8 cellular contexts compared by ENCODE assay signal in genomic region chr3:127546970-127547733, GRCh38. TPM values are rescaled to one million over a fixed set of nuclear protein-coding genes. Genes with fewer than 3 reads are reported as not detected.
DNase-seq lines count a peak whose midpoint lies in the region; ATAC-seq and TF ChIP-seq lines count a peak whose summit lies in the region.

No MANE protein-coding gene starts in this region.

- peak overlapping the region; percentile 72 for H3K4me3 Mint-ChIP-seq in T-helper 1 cell treated with Interleukin-12 subunit alpha and Interleukin-12 subunit beta and Interleukin-4 antibody, amounts not matched to agents 30 μg/mL and 1 μg/mL, for 36 hours
- peak overlapping the region; percentile 79 for H3K4me3 Mint-ChIP-seq in central memory CD8-positive, alpha-beta T cell

- H3K4me3 ChIP-seq in liver (ENCODE audit: low read depth in 1 of 3, low read length in 3 of 3) (peak overlapping the region in 1 of 3 donors; percentile 58), thoracic aorta (peak overlapping the region; percentile 78), body of pancreas (peak overlapping the region in 1 of 2 donors; percentile 5)

- ATAC-seq in central memory CD8-positive, alpha-beta T cell (replicated peaks; ENCODE audit: extremely low read depth, poor library complexity, severe bottlenecking) = peak; percentile 11
- ATAC-seq in thoracic aorta (ENCODE audit: insufficient number of reproducible peaks, low FRiP score, low read depth) = no peak
- no peak for ATAC-seq in body of pancreas

- no peak for TF ChIP-seq POLR2A in body of pancreas (IDR thresholded peaks at IDR 0.05)

- no peak overlapping the region for H3K27ac Mint-ChIP-seq in T-helper 1 cell treated with Interleukin-12 subunit alpha and Interleukin-12 subunit beta and Interleukin-4 antibody, amounts not matched to agents 30 μg/mL and 1 μg/mL, for 36 hours
- peak overlapping the region; percentile 66 for H3K27ac Mint-ChIP-seq in central memory CD8-positive, alpha-beta T cell (ENCODE audit: low read depth)

- peaks cover 18% of the 10 kb centered on the region for H3K27me3 Mint-ChIP-seq in T-helper 1 cell treated with Interleukin-12 subunit alpha and Interleukin-12 subunit beta and Interleukin-4 antibody, amounts not matched to agents 30 μg/mL and 1 μg/mL, for 36 hours (ENCODE audit: low read depth)
- peaks cover 23% of the 10 kb centered on the region for H3K27me3 Mint-ChIP-seq in central memory CD8-positive, alpha-beta T cell

- H3K36me3 ChIP-seq in liver (ENCODE audit: control insufficient read depth in 4 of 4, insufficient read depth in 3 of 4, low read depth in 1 of 4, low read length in 3 of 4) = no peaks in the 10 kb centered on the region
- no peaks in the 10 kb centered on the region for H3K36me3 ChIP-seq in thoracic aorta
- H3K36me3 ChIP-seq in body of pancreas (replicated peaks in 1 of 2; ENCODE audit: insufficient read depth in 1 of 2, low read depth in 2 of 2) = no peaks in the 10 kb centered on the region

- DNase-seq in T-helper 1 cell (no peak), thoracic aorta (ENCODE audit: low spot score) (no peak), NCI-H774 (lab: John Stamatoyannopoulos, UW) (no peak), body of pancreas (no peak), GM13977 (ENCODE audit: low spot score) (no peak)
- DNase-seq in central memory CD8-positive, alpha-beta T cell (ENCODE audit: low spot score in 2 of 2) = no peak

- H3K4me1 ChIP-seq in liver (ENCODE audit: control insufficient read depth in 4 of 4, insufficient read depth in 4 of 4, low read length in 3 of 4) = peaks cover 20 to 58% (median 53%) of the 10 kb centered on the region in 4 donors
- peaks cover 4 to 23% of the 10 kb centered on the region in 2 donors for H3K4me1 ChIP-seq in thoracic aorta (ENCODE audit: control insufficient read depth in 1 of 2, low read depth in 2 of 2)
- H3K4me1 ChIP-seq in body of pancreas = peaks cover 16% of the 10 kb centered on the region

- intact Hi-C loops in body of pancreas (cut with DNase I) = loop anchor here (10.0 kb wide), 1 partner anchor 862 kb away; no protein-coding TSS in a partner anchor

- H3K27ac ChIP-seq in liver (ENCODE audit: low read depth in 1 of 2, low read length in 2 of 2) (peak overlapping the region; percentile 51 to 52), thoracic aorta (peak overlapping the region in 1 of 2 donors; percentile 39), body of pancreas (peak overlapping the region in 1 of 4 donors; percentile 38)

- no peak for TF ChIP-seq RAD21 in liver (IDR thresholded peaks at IDR 0.05)

- H3K9me3 Mint-ChIP-seq in T-helper 1 cell treated with Interleukin-12 subunit alpha and Interleukin-12 subunit beta and Interleukin-4 antibody, amounts not matched to agents 30 μg/mL and 1 μg/mL, for 36 hours = no peaks in the 10 kb centered on the region
- H3K9me3 Mint-ChIP-seq in central memory CD8-positive, alpha-beta T cell = no peaks in the 10 kb centered on the region

- H3K9me3 ChIP-seq in liver (ENCODE audit: control insufficient read depth in 4 of 4, low read length in 3 of 4) (no peaks in the 10 kb centered on the region), thoracic aorta (no peaks in the 10 kb centered on the region), body of pancreas (no peaks in the 10 kb centered on the region)

- no peak overlapping the region for H3K9ac ChIP-seq in liver (ENCODE audit: low read depth in 1 of 2, low read length in 2 of 2)

- no peaks in the 10 kb centered on the region for H3K36me3 Mint-ChIP-seq in T-helper 1 cell treated with Interleukin-12 subunit alpha and Interleukin-12 subunit beta and Interleukin-4 antibody, amounts not matched to agents 30 μg/mL and 1 μg/mL, for 36 hours (ENCODE audit: low read depth)
- H3K36me3 Mint-ChIP-seq in central memory CD8-positive, alpha-beta T cell (ENCODE audit: insufficient read depth) = peaks cover 2% of the 10 kb centered on the region

- in situ Hi-C loops in GM13977 (cut with MboI; ENCODE audit: low pct_unique_long_range_greater_than_20kb, low sequenced_read_pairs, unreplicated experiment) = no loop called here

- 47% methylated on average over 24 of the region's 24 CpGs for WGBS in liver
- 33 to 37% methylated on average over 24 of the region's 24 CpGs for WGBS in body of pancreas, 2 donors

- no peak for TF ChIP-seq CTCF in liver (IDR thresholded peaks at IDR 0.05; ENCODE audit: low read depth, low read length, missing input control)
- no peak for TF ChIP-seq CTCF in thoracic aorta (IDR thresholded peaks at IDR 0.05)
- TF ChIP-seq CTCF in body of pancreas (IDR thresholded peaks at IDR 0.05) = no peak
- no peak for TF ChIP-seq CTCF in GM13977 (IDR thresholded peaks at IDR 0.05; ENCODE audit: extremely low read depth, insufficient read depth, missing control alignments)

- H3K4me1 Mint-ChIP-seq in T-helper 1 cell treated with Interleukin-12 subunit alpha and Interleukin-12 subunit beta and Interleukin-4 antibody, amounts not matched to agents 30 μg/mL and 1 μg/mL, for 36 hours (ENCODE audit: low read depth) = peaks cover 9% of the 10 kb centered on the region
- H3K4me1 Mint-ChIP-seq in central memory CD8-positive, alpha-beta T cell = peaks cover 17% of the 10 kb centered on the region

- H3K27me3 ChIP-seq in liver (ENCODE audit: control insufficient read depth in 4 of 4, insufficient read depth in 4 of 4, low read length in 3 of 4) = no peaks in the 10 kb centered on the region
- H3K27me3 ChIP-seq in thoracic aorta (replicated peaks; ENCODE audit: insufficient read depth) = no peaks in the 10 kb centered on the region
- H3K27me3 ChIP-seq in body of pancreas = no peaks in the 10 kb centered on the region

TF ChIP-seq in liver, 16 proteins besides CTCF, POLR2A, EP300 and RAD21:
- TF ChIP-seq, protein P1, sequence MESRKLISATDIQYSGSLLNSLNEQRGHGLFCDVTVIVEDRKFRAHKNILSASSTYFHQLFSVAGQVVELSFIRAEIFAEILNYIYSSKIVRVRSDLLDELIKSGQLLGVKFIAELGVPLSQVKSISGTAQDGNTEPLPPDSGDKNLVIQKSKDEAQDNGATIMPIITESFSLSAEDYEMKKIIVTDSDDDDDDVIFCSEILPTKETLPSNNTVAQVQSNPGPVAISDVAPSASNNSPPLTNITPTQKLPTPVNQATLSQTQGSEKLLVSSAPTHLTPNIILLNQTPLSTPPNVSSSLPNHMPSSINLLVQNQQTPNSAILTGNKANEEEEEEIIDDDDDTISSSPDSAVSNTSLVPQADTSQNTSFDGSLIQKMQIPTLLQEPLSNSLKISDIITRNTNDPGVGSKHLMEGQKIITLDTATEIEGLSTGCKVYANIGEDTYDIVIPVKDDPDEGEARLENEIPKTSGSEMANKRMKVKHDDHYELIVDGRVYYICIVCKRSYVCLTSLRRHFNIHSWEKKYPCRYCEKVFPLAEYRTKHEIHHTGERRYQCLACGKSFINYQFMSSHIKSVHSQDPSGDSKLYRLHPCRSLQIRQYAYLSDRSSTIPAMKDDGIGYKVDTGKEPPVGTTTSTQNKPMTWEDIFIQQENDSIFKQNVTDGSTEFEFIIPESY (IDR thresholded peaks at IDR 0.05) = no peak
- TF ChIP-seq, protein P2, sequence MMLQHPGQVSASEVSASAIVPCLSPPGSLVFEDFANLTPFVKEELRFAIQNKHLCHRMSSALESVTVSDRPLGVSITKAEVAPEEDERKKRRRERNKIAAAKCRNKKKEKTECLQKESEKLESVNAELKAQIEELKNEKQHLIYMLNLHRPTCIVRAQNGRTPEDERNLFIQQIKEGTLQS (IDR thresholded peaks at IDR 0.05) = no peak
- TF ChIP-seq HNF4G (IDR thresholded peaks at IDR 0.05) (no peak), SP1 (IDR thresholded peaks at IDR 0.05) (no peak), JUND (IDR thresholded peaks at IDR 0.05) (no peak), TAF1 (conservative IDR thresholded peaks at IDR 0.05) (no peak), YY1 (IDR thresholded peaks at IDR 0.05) (no peak), FOXA1 (IDR thresholded peaks at IDR 0.05) (no peak), HNF4A (conservative IDR thresholded peaks at IDR 0.05) (no peak), EGR1 (IDR thresholded peaks at IDR 0.05; ENCODE audit: low read depth in 2 of 2) (no peak), NR2F2 (IDR thresholded peaks at IDR 0.05) (no peak)
- TF ChIP-seq, protein P3, sequence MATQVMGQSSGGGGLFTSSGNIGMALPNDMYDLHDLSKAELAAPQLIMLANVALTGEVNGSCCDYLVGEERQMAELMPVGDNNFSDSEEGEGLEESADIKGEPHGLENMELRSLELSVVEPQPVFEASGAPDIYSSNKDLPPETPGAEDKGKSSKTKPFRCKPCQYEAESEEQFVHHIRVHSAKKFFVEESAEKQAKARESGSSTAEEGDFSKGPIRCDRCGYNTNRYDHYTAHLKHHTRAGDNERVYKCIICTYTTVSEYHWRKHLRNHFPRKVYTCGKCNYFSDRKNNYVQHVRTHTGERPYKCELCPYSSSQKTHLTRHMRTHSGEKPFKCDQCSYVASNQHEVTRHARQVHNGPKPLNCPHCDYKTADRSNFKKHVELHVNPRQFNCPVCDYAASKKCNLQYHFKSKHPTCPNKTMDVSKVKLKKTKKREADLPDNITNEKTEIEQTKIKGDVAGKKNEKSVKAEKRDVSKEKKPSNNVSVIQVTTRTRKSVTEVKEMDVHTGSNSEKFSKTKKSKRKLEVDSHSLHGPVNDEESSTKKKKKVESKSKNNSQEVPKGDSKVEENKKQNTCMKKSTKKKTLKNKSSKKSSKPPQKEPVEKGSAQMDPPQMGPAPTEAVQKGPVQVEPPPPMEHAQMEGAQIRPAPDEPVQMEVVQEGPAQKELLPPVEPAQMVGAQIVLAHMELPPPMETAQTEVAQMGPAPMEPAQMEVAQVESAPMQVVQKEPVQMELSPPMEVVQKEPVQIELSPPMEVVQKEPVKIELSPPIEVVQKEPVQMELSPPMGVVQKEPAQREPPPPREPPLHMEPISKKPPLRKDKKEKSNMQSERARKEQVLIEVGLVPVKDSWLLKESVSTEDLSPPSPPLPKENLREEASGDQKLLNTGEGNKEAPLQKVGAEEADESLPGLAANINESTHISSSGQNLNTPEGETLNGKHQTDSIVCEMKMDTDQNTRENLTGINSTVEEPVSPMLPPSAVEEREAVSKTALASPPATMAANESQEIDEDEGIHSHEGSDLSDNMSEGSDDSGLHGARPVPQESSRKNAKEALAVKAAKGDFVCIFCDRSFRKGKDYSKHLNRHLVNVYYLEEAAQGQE (IDR thresholded peaks at IDR 0.05) = no peak

RNA-seq across cellular contexts. Expression of gene TPRA1, which starts 43.4 kb away (rescaled TPM):
- total RNA-seq in liver (10 to 100 TPM; 20.6 to 27.1 TPM), thoracic aorta (10 to 100 TPM; 32.0 to 37.8 TPM), body of pancreas (10 to 100 TPM; 31.4 to 31.6 TPM)
- 10 to 100 TPM; 17.3 to 21.9 TPM for polyA plus RNA-seq in liver

RNA-seq across cellular contexts. Expression of gene MCM2, which starts 51.1 kb away (rescaled TPM):
- total RNA-seq in liver (10 to 100 TPM in 1 of 2 donors, 1 to 10 TPM in 1; 2.1 to 98.8 TPM), thoracic aorta (1 to 10 TPM; 4.5 to 5.4 TPM), body of pancreas (1 to 10 TPM; 3.9 to 5.9 TPM)
- polyA plus RNA-seq in liver = 1 to 10 TPM in 1 of 2 donors, under 1 TPM in 1; 0.58 to 3.4 TPM
